13 cellular contexts compared by ENCODE assay signal in genomic region chr9:89448821-89449220, GRCh38. TPM values are rescaled to one million over a fixed set of nuclear protein-coding genes. Genes with fewer than 3 reads are reported as not detected.
DNase-seq lines count a peak whose midpoint lies in the region; ATAC-seq and TF ChIP-seq lines count a peak whose summit lies in the region.
"Had no signal": no experiment of that assay in that cellular context is flagged by ENCODE, and none has a peak within 500 bp of the region (broad histone marks: within the 10 kb centered on the region; RNA-seq: fewer than 3 reads in every experiment).

No MANE protein-coding gene starts in this region.

- peaks cover 57% of the 10 kb centered on the region for H3K36me3 Mint-ChIP-seq in T-helper 1 cell treated with Interleukin-12 subunit alpha and Interleukin-12 subunit beta and Interleukin-4 antibody, amounts not matched to agents 30 μg/mL and 1 μg/mL, for 36 hours (ENCODE audit: low read depth)
- H3K36me3 Mint-ChIP-seq in activated CD4-positive, alpha-beta memory T cell treated with anti-CD3 and anti-CD28 coated beads for 36 hours: peaks cover 28% of the 10 kb centered on the region
- peaks cover 90% of the 10 kb centered on the region for H3K36me3 Mint-ChIP-seq in stimulated activated effector memory CD8-positive, alpha-beta T cell treated with anti-CD3 and anti-CD28 coated beads, Interleukin-12 subunit alpha, Interleukin-12 subunit beta, amount 100 ng/mL, for 72 hours

- no peaks in the 10 kb centered on the region for H3K9me3 Mint-ChIP-seq in T-helper 1 cell treated with Interleukin-12 subunit alpha and Interleukin-12 subunit beta and Interleukin-4 antibody, amounts not matched to agents 30 μg/mL and 1 μg/mL, for 36 hours
- no peaks in the 10 kb centered on the region for H3K9me3 Mint-ChIP-seq in activated CD4-positive, alpha-beta memory T cell treated with anti-CD3 and anti-CD28 coated beads for 36 hours
- H3K9me3 Mint-ChIP-seq in stimulated activated effector memory CD8-positive, alpha-beta T cell treated with anti-CD3 and anti-CD28 coated beads, Interleukin-12 subunit alpha, Interleukin-12 subunit beta, amount 100 ng/mL, for 72 hours: no peaks in the 10 kb centered on the region

- H3K27me3 Mint-ChIP-seq in T-helper 1 cell treated with Interleukin-12 subunit alpha and Interleukin-12 subunit beta and Interleukin-4 antibody, amounts not matched to agents 30 μg/mL and 1 μg/mL, for 36 hours (ENCODE audit: low read depth): no peaks in the 10 kb centered on the region
- H3K27me3 Mint-ChIP-seq in activated CD4-positive, alpha-beta memory T cell treated with anti-CD3 and anti-CD28 coated beads for 36 hours: no peaks in the 10 kb centered on the region

- no peak for ATAC-seq in stimulated activated effector memory CD8-positive, alpha-beta T cell treated with anti-CD3 and anti-CD28 coated beads, Interleukin-12 subunit alpha, Interleukin-12 subunit beta, amount 100 ng/mL, for 72 hours
- ATAC-seq in omental fat pad (ENCODE audit: low FRiP score): no peak
- ATAC-seq: HepG2 had no signal

- intact Hi-C loops in activated CD4-positive, alpha-beta memory T cell treated with anti-CD3 and anti-CD28 coated beads for 36 hours (cut with micrococcal nuclease): no loop called here

- H3K4me1 ChIP-seq in effector memory CD4-positive, alpha-beta T cell (ENCODE audit: control insufficient read depth, insufficient read depth, low read length, poor library complexity, severe bottlenecking): peaks cover 80% of the 10 kb centered on the region

- H3K4me1 Mint-ChIP-seq in T-helper 1 cell treated with Interleukin-12 subunit alpha and Interleukin-12 subunit beta and Interleukin-4 antibody, amounts not matched to agents 30 μg/mL and 1 μg/mL, for 36 hours (ENCODE audit: low read depth): peaks cover 77% of the 10 kb centered on the region
- H3K4me1 Mint-ChIP-seq in activated CD4-positive, alpha-beta memory T cell treated with anti-CD3 and anti-CD28 coated beads for 36 hours (ENCODE audit: low read depth): peaks cover 90% of the 10 kb centered on the region
- peaks cover 92% of the 10 kb centered on the region for H3K4me1 Mint-ChIP-seq in stimulated activated effector memory CD8-positive, alpha-beta T cell treated with anti-CD3 and anti-CD28 coated beads, Interleukin-12 subunit alpha, Interleukin-12 subunit beta, amount 100 ng/mL, for 72 hours

- POLR2A ChIA-PET in activated CD4-positive, alpha-beta memory T cell treated with anti-CD3 and anti-CD28 coated beads for 36 hours (lab: Charles Lee): interaction anchor here (0.8 to 1.8 kb wide), 3 partner anchors 21 to 50 kb away, joined by 3 to 4 read pairs (median 3); no protein-coding TSS in a partner anchor

- TF ChIP-seq CTCF in omental fat pad (IDR thresholded peaks at IDR 0.05): no peak

- peak overlapping the region; percentile 87 for H3K27ac Mint-ChIP-seq in T-helper 1 cell treated with Interleukin-12 subunit alpha and Interleukin-12 subunit beta and Interleukin-4 antibody, amounts not matched to agents 30 μg/mL and 1 μg/mL, for 36 hours
- peak overlapping the region; percentile 68 for H3K27ac Mint-ChIP-seq in activated CD4-positive, alpha-beta memory T cell treated with anti-CD3 and anti-CD28 coated beads for 36 hours
- H3K27ac Mint-ChIP-seq in stimulated activated effector memory CD8-positive, alpha-beta T cell treated with anti-CD3 and anti-CD28 coated beads, Interleukin-12 subunit alpha, Interleukin-12 subunit beta, amount 100 ng/mL, for 72 hours: peak overlapping the region; percentile 94

- CTCF ChIA-PET in activated CD4-positive, alpha-beta memory T cell treated with anti-CD3 and anti-CD28 coated beads for 36 hours (lab: Charles Lee): interaction anchor here (1.1 to 2.4 kb wide), 6 partner anchors 14 to 154 kb away, joined by 3 to 16 read pairs (median 6); no protein-coding TSS in a partner anchor

- H3K36me3 ChIP-seq in effector memory CD4-positive, alpha-beta T cell (ENCODE audit: control insufficient read depth, insufficient read depth, low read length): peaks cover 19% of the 10 kb centered on the region
- H3K36me3 ChIP-seq: HAP-1 had no signal

- DNase-seq in T-helper 1 cell (no peak), putamen (ENCODE audit: low spot score) (no peak), omental fat pad (ENCODE audit: low spot score) (no peak), NAMALWA (ENCODE audit: low spot score) (no peak)
- no peak for DNase-seq in activated CD4-positive, alpha-beta memory T cell treated with anti-CD3 and anti-CD28 coated beads for 36 hours
- DNase-seq in effector memory CD4-positive, alpha-beta T cell: no peak
- DNase-seq in stimulated activated effector memory CD8-positive, alpha-beta T cell treated with anti-CD3 and anti-CD28 coated beads, Interleukin-12 subunit alpha, Interleukin-12 subunit beta, amount 100 ng/mL, for 72 hours (ENCODE audit: low spot score in 2 of 2): no peak
- DNase-seq: 8988T, COR-L47, NCI-H2081 treated with DMSO at 0.1 percent for 48 hours had no signal

- no peaks in the 10 kb centered on the region for H3K27me3 ChIP-seq in effector memory CD4-positive, alpha-beta T cell (replicated peaks; ENCODE audit: control insufficient read depth, insufficient read depth, low read length, poor library complexity, severe bottlenecking)

- no peak overlapping the region for H3K4me3 ChIP-seq in effector memory CD4-positive, alpha-beta T cell (ENCODE audit: insufficient read depth, low read depth, low read length, poor library complexity, severe bottlenecking)
- H3K4me3 ChIP-seq: HAP-1 had no signal

- H3K27ac ChIP-seq in effector memory CD4-positive, alpha-beta T cell (ENCODE audit: insufficient read depth, low read length, poor library complexity, severe bottlenecking): peak overlapping the region; percentile 51

- H3K9me3 ChIP-seq in effector memory CD4-positive, alpha-beta T cell (ENCODE audit: control insufficient read depth, low read length): no peaks in the 10 kb centered on the region
- H3K9me3 ChIP-seq: HAP-1 had no signal

- H3K4me3 Mint-ChIP-seq in T-helper 1 cell treated with Interleukin-12 subunit alpha and Interleukin-12 subunit beta and Interleukin-4 antibody, amounts not matched to agents 30 μg/mL and 1 μg/mL, for 36 hours: peak overlapping the region; percentile 68
- H3K4me3 Mint-ChIP-seq in activated CD4-positive, alpha-beta memory T cell treated with anti-CD3 and anti-CD28 coated beads for 36 hours: peak overlapping the region; percentile 17
- peak overlapping the region; percentile 63 for H3K4me3 Mint-ChIP-seq in stimulated activated effector memory CD8-positive, alpha-beta T cell treated with anti-CD3 and anti-CD28 coated beads, Interleukin-12 subunit alpha, Interleukin-12 subunit beta, amount 100 ng/mL, for 72 hours

RNA-seq across cellular contexts. Expression of gene SEMA4D, which starts 49.1 kb away (rescaled TPM):
- 100 to 1,000 TPM; 159 to 161 TPM for total RNA-seq in activated CD4-positive, alpha-beta memory T cell treated with anti-CD3 and anti-CD28 coated beads for 36 hours
- 10 to 100 TPM; 14.2 to 49.5 (median 18.3) TPM for total RNA-seq in omental fat pad

Comparison
In these comparisons a context has a peak if more than half of its experiments do, and no peak if none do; other contexts are left out.
1. H3K4me3 Mint-ChIP-seq: peak in every context shown above with its lines; median percentile 68 in T-helper 1 cell treated with Interleukin-12 subunit alpha and Interleukin-12 subunit beta and Interleukin-4 antibody, amounts not matched to agents 30 μg/mL and 1 μg/mL, for 36 hours; 63 in stimulated activated effector memory CD8-positive, alpha-beta T cell treated with anti-CD3 and anti-CD28 coated beads, Interleukin-12 subunit alpha, Interleukin-12 subunit beta, amount 100 ng/mL, for 72 hours; 17 in activated CD4-positive, alpha-beta memory T cell treated with anti-CD3 and anti-CD28 coated beads for 36 hours.